14 cellular contexts compared by ENCODE assay signal in genomic region chr7:159038066-159038465, GRCh38.
"Had no signal": no experiment of that assay in that cellular context is flagged by ENCODE, and none has a peak within 500 bp of the region (broad histone marks: within the 10 kb centered on the region; RNA-seq: fewer than 3 reads in every experiment).

No MANE protein-coding gene starts in this region.

- ATAC-seq: heart left ventricle; right cardiac atrium; stimulated activated memory B cell treated with anti-CD40 and anti-IgM and Interleukin-4, amounts not matched to agents 10 μg/mL and 1 μg/mL and 100 μg/mL, for 72 hours had no signal

- H3K4me3 ChIP-seq: breast epithelium, heart left ventricle, smooth muscle cell, transverse colon had no signal

- H3K4me1 Mint-ChIP-seq: activated naive CD8-positive, alpha-beta T cell treated with anti-CD3 and anti-CD28 coated beads, Interleukin-2, amount 10 ng/mL, durations not matched to agents 7 days and 5 days; memory B cell; neural crest cell; stimulated activated memory B cell treated with anti-CD40 and anti-IgM and Interleukin-4, amounts not matched to agents 10 μg/mL and 1 μg/mL and 100 μg/mL, for 72 hours had no signal

- H3K27ac ChIP-seq: breast epithelium, heart left ventricle, transverse colon had no signal

- H3K27ac Mint-ChIP-seq: activated naive CD8-positive, alpha-beta T cell treated with anti-CD3 and anti-CD28 coated beads, Interleukin-2, amount 10 ng/mL, durations not matched to agents 7 days and 5 days; memory B cell; stimulated activated memory B cell treated with anti-CD40 and anti-IgM and Interleukin-4, amounts not matched to agents 10 μg/mL and 1 μg/mL and 100 μg/mL, for 72 hours had no signal

- DNase-seq: activated CD4-positive, CD25-positive, alpha-beta regulatory T cell; activated naive CD8-positive, alpha-beta T cell treated with anti-CD3 and anti-CD28 coated beads, Interleukin-2, amount 10 ng/mL, durations not matched to agents 7 days and 5 days; aorta; effector CD4-positive, alpha-beta T cell; foreskin melanocyte; heart left ventricle; T-helper 2 cell had no signal

- H3K4me3 Mint-ChIP-seq: activated naive CD8-positive, alpha-beta T cell treated with anti-CD3 and anti-CD28 coated beads, Interleukin-2, amount 10 ng/mL, durations not matched to agents 7 days and 5 days; memory B cell; neural crest cell; stimulated activated memory B cell treated with anti-CD40 and anti-IgM and Interleukin-4, amounts not matched to agents 10 μg/mL and 1 μg/mL and 100 μg/mL, for 72 hours had no signal

- H3K9me3 ChIP-seq: breast epithelium, heart left ventricle, transverse colon had no signal

- H3K9me3 Mint-ChIP-seq: activated naive CD8-positive, alpha-beta T cell treated with anti-CD3 and anti-CD28 coated beads, Interleukin-2, amount 10 ng/mL, durations not matched to agents 7 days and 5 days had no signal

- H3K4me2 ChIP-seq: smooth muscle cell had no signal

- H3K36me3 Mint-ChIP-seq: activated naive CD8-positive, alpha-beta T cell treated with anti-CD3 and anti-CD28 coated beads, Interleukin-2, amount 10 ng/mL, durations not matched to agents 7 days and 5 days; memory B cell; stimulated activated memory B cell treated with anti-CD40 and anti-IgM and Interleukin-4, amounts not matched to agents 10 μg/mL and 1 μg/mL and 100 μg/mL, for 72 hours had no signal

- H3K27me3 ChIP-seq: breast epithelium, heart left ventricle had no signal

- H3K4me1 ChIP-seq: breast epithelium had no signal
